ENCODE assay signal across 1 cellular context in the genomic region with DNA sequence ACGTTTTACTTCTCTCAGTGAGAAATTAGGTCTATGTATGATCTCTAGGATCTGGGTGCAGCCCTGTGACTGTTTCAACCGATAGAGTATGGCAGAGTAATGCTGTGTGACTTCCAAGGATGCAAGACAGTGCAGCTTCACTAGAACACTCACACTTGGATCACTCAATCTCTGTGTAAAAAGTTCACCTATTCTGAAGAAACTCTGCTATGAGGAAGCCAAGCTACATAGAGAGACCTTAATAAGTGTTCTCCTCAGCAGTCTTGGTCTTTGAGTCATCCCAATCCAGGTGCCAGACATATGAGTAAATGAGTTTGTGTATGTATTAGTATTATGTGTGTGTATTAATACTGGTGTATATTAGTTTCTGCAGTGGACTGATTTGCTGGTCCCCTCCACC.
TF ChIP-seq lines count a peak whose summit lies in the region.

No MANE protein-coding gene starts in this region.

TF ChIP-seq in SK-N-SH treated with all-trans-retinoic acid at 6 μM for 48 hours, 23 proteins besides CTCF, POLR2A, EP300 and RAD21 (continued from another document):
- no peak for TF ChIP-seq ZNF565 (CRISPR knock-in tag; conservative IDR thresholded peaks at IDR 0.05; ENCODE audit: low read depth)
- TF ChIP-seq ISL1 (CRISPR knock-in tag; IDR thresholded peaks at IDR 0.05) = no peak
- TF ChIP-seq, protein P1, sequence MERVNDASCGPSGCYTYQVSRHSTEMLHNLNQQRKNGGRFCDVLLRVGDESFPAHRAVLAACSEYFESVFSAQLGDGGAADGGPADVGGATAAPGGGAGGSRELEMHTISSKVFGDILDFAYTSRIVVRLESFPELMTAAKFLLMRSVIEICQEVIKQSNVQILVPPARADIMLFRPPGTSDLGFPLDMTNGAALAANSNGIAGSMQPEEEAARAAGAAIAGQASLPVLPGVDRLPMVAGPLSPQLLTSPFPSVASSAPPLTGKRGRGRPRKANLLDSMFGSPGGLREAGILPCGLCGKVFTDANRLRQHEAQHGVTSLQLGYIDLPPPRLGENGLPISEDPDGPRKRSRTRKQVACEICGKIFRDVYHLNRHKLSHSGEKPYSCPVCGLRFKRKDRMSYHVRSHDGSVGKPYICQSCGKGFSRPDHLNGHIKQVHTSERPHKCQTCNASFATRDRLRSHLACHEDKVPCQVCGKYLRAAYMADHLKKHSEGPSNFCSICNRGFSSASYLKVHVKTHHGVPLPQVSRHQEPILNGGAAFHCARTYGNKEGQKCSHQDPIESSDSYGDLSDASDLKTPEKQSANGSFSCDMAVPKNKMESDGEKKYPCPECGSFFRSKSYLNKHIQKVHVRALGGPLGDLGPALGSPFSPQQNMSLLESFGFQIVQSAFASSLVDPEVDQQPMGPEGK (CRISPR knock-in tag; IDR thresholded peaks at IDR 0.05; ENCODE audit: borderline replicate concordance) = no peak
- no peak for TF ChIP-seq OSR1 (CRISPR knock-in tag; IDR thresholded peaks at IDR 0.05)
- no peak for TF ChIP-seq ZC3H10 (CRISPR knock-in tag; IDR thresholded peaks at IDR 0.05)
- TF ChIP-seq TOX (CRISPR knock-in tag; IDR thresholded peaks at IDR 0.05; ENCODE audit: borderline replicate concordance) = no peak
- no peak for TF ChIP-seq CREB5 (CRISPR knock-in tag; IDR thresholded peaks at IDR 0.05; ENCODE audit: low read depth)
- no peak for TF ChIP-seq CSDC2 (CRISPR knock-in tag; IDR thresholded peaks at IDR 0.05)
- TF ChIP-seq ZNF8 (CRISPR knock-in tag; IDR thresholded peaks at IDR 0.05) = no peak
- TF ChIP-seq GLIS3 (CRISPR knock-in tag; IDR thresholded peaks at IDR 0.05) = no peak
